8 cellular contexts compared by ENCODE assay signal in the genomic region with DNA sequence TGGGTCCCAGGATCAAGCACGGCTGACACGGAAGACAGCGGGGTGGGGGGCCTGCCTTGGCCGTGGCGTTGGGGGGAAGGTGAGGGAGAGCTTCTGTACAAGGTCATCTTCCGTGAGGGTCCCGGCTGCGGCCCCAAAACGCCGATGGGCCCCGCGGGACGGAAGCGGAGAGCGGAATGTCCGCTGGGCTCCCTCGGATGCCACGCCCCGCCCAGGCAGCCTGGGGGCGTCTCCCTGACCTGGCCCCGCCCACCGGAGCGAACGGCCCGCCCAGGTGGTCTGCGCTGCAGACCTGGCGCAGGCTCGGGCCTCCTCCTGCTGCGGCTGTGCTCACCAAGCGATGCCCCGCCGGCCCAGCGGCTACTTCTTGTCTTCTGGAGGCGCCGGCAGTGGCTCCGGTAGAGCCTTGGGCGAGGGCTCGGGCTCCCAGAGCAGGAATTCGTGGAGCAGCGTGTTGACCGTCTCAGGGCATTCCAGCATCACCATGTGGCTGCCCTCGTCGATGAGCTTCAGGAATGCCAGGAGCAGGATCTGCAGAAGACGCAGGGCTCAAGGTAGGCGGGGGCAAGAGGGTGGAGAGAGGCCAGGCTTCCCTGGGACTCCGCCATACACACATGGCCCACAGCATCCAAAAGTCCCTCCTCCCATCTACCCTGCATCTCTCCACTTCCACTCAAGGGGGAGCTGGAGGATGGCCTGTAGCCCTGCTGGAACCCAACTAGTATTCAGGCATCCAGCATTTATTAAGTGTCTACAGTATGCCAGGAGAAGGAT. TPM values are rescaled to one million over a fixed set of nuclear protein-coding genes. Genes with fewer than 3 reads are reported as not detected.
DNase-seq lines count a peak whose midpoint lies in the region; ATAC-seq, FAIRE-seq and TF ChIP-seq lines count a peak whose summit lies in the region.

No MANE protein-coding gene starts in this region.

- DNase-seq in GM12892 (ENCODE audit: insufficient read length) (peak; percentile 98), NCI-H82 treated with DMSO at 0.1 percent for 48 hours (lab: John Stamatoyannopoulos, UW; ENCODE audit: unreplicated experiment) (peak; percentile 90), endothelial cell (ENCODE audit: low spot score) (peak; percentile 88), middle frontal gyrus (ENCODE audit: extremely low spot score, low spot score) (peak; percentile 23), DMS79 (lab: John Stamatoyannopoulos, UW) (no peak)
- DNase-seq in activated CD8-positive, alpha-beta memory T cell treated with anti-CD3 and anti-CD28 coated beads for 48 hours (ENCODE audit: low read depth in 2 of 3, low spot score in 2 of 3) = peak in 2 of 3 experiments; percentile 66 to 81
- peak; percentile 93 for DNase-seq in stimulated activated CD8-positive, alpha-beta memory T cell treated with anti-CD3 and anti-CD28 coated beads, Interleukin-4, amount 100 ng/mL, for 48 hours

- H3K4me1 Mint-ChIP-seq in endothelial cell (ENCODE audit: unreplicated experiment) = no peaks in the 10 kb centered on the region

- H3K36me3 Mint-ChIP-seq in endothelial cell (ENCODE audit: low read depth, unreplicated experiment) = no peaks in the 10 kb centered on the region

- ATAC-seq in HG02642 (IDR thresholded peaks at IDR 0.05; ENCODE audit: poor library complexity, unreplicated experiment) = peak; percentile 78

- H3K4me3 Mint-ChIP-seq in endothelial cell (ENCODE audit: unreplicated experiment) = peak overlapping the region; percentile 80

- H3K27ac Mint-ChIP-seq in endothelial cell (ENCODE audit: unreplicated experiment) = no peak overlapping the region

- peaks cover 3% of the 10 kb centered on the region for H3K27me3 Mint-ChIP-seq in endothelial cell (ENCODE audit: unreplicated experiment)

- no peaks in the 10 kb centered on the region for H3K9me3 Mint-ChIP-seq in endothelial cell (ENCODE audit: unreplicated experiment)

- peak; percentile 97 for FAIRE-seq in GM12892 (lab: Jason Lieb, UNC)

- peak; percentile 64; the same call in 1 of the 2 replicates for TF ChIP-seq POLR2A in GM12892 (IDR thresholded peaks at IDR 0.05; ENCODE audit: low read depth, low read length)

- no peak for TF ChIP-seq CTCF in endothelial cell (IDR thresholded peaks at IDR 0.05; ENCODE audit: unreplicated experiment)

RNA-seq across cellular contexts. Expression of gene ABHD8, which starts 10.7 kb away (rescaled TPM):
- 1.2 TPM for polyA plus RNA-seq in GM12892 (2012; ENCODE audit: missing spikeins)
- 8.9 TPM for total RNA-seq in endothelial cell (ENCODE audit: unreplicated experiment)

RNA-seq across cellular contexts. Expression of gene ANKLE1, which starts 10.8 kb away (rescaled TPM):
- polyA plus RNA-seq in GM12892 (2012; ENCODE audit: missing spikeins) = 6.0 TPM
- total RNA-seq in endothelial cell (ENCODE audit: unreplicated experiment) = 2.3 TPM

RNA-seq across cellular contexts. Expression of gene MRPL34, which starts 13.2 kb away (rescaled TPM):
- polyA plus RNA-seq in GM12892 (2012; ENCODE audit: missing spikeins) = 50.8 TPM
- total RNA-seq in endothelial cell (ENCODE audit: unreplicated experiment) = 60.2 TPM

RNA-seq across cellular contexts. Expression of gene DDA1, which starts 16.9 kb away (rescaled TPM):
- polyA plus RNA-seq in GM12892 (2012; ENCODE audit: missing spikeins) = 33.6 TPM
- 44.7 TPM for total RNA-seq in endothelial cell (ENCODE audit: unreplicated experiment)

RNA-seq across cellular contexts. Expression of gene BABAM1, which starts 25.2 kb away (rescaled TPM):
- 68.5 TPM for polyA plus RNA-seq in GM12892 (2012; ENCODE audit: missing spikeins)
- 136 TPM for total RNA-seq in endothelial cell (ENCODE audit: unreplicated experiment)
